ENCODE assay signal across 3 cellular contexts in the genomic region with DNA sequence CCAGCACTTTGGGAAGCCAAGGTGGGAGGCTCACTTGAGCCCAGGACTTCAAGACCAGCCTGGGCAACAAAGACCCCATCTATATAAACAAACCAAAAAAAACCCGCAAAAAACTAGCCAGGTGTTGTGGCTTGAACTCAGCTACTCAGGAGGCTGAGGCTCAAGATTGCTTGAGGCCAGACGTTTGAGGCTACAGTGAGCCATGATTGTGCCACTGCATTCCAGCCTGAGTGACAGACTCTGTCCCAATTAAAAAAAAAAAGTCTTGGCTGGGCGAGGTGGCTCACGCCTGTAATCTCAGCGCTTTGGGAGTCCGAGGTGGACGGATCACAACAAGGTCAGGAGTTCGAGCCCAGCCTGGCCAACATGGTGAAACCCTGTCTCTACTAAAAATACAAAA.
TF ChIP-seq lines count a peak whose summit lies in the region.

No MANE protein-coding gene starts in this region.

TF ChIP-seq in GM23338, 12 proteins besides CTCF, POLR2A, EP300 and RAD21 (continues in another document):
- TF ChIP-seq STAT1 (IDR thresholded peaks at IDR 0.05; ENCODE audit: unreplicated experiment) (no peak), ZNF114 (CRISPR knock-in tag; IDR thresholded peaks at IDR 0.05) (no peak), EZH2phosphoT487 (IDR thresholded peaks at IDR 0.05; ENCODE audit: unreplicated experiment) (no peak), ZNF331 (CRISPR knock-in tag; IDR thresholded peaks at IDR 0.05; ENCODE audit: low read depth) (no peak), REST (IDR thresholded peaks at IDR 0.05; ENCODE audit: unreplicated experiment) (no peak)

TF ChIP-seq in GM12878, 131 proteins besides CTCF, POLR2A, EP300 and RAD21:
- TF ChIP-seq, protein P1, sequence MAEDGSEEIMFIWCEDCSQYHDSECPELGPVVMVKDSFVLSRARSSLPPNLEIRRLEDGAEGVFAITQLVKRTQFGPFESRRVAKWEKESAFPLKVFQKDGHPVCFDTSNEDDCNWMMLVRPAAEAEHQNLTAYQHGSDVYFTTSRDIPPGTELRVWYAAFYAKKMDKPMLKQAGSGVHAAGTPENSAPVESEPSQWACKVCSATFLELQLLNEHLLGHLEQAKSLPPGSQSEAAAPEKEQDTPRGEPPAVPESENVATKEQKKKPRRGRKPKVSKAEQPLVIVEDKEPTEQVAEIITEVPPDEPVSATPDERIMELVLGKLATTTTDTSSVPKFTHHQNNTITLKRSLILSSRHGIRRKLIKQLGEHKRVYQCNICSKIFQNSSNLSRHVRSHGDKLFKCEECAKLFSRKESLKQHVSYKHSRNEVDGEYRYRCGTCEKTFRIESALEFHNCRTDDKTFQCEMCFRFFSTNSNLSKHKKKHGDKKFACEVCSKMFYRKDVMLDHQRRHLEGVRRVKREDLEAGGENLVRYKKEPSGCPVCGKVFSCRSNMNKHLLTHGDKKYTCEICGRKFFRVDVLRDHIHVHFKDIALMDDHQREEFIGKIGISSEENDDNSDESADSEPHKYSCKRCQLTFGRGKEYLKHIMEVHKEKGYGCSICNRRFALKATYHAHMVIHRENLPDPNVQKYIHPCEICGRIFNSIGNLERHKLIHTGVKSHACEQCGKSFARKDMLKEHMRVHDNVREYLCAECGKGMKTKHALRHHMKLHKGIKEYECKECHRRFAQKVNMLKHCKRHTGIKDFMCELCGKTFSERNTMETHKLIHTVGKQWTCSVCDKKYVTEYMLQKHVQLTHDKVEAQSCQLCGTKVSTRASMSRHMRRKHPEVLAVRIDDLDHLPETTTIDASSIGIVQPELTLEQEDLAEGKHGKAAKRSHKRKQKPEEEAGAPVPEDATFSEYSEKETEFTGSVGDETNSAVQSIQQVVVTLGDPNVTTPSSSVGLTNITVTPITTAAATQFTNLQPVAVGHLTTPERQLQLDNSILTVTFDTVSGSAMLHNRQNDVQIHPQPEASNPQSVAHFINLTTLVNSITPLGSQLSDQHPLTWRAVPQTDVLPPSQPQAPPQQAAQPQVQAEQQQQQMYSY (CRISPR knock-in tag; IDR thresholded peaks at IDR 0.05), result no peak
- TF ChIP-seq EGR1 (IDR thresholded peaks at IDR 0.05; ENCODE audit: borderline replicate concordance in 1 of 2, low read depth in 2 of 2, low read length in 2 of 2) (no peak), CBX3 (IDR thresholded peaks at IDR 0.05; ENCODE audit: borderline replicate concordance, low read depth) (no peak), BCL11A (IDR thresholded peaks at IDR 0.05; ENCODE audit: low read depth, low read length) (no peak), CEBPB (IDR thresholded peaks at IDR 0.05; ENCODE audit: borderline replicate concordance in 1 of 2, low read depth in 2 of 2, low read length in 2 of 2) (no peak), PKNOX1 (IDR thresholded peaks at IDR 0.05) (no peak), SRF (IDR thresholded peaks at IDR 0.05; ENCODE audit: low read depth in 2 of 2, low read length in 2 of 2) (no peak), FOXK2 (IDR thresholded peaks at IDR 0.05) (no peak), ZNF687 (IDR thresholded peaks at IDR 0.05) (no peak), IKZF2 (IDR thresholded peaks at IDR 0.05) (no peak), NBN (IDR thresholded peaks at IDR 0.05) (no peak), NR2C2 (IDR thresholded peaks at IDR 0.05; ENCODE audit: borderline replicate concordance, control insufficient read depth, insufficient read length, low read depth) (no peak), TAF1 (IDR thresholded peaks at IDR 0.05; ENCODE audit: borderline replicate concordance, low read depth, low read length) (no peak), EZH2 (IDR thresholded peaks at IDR 0.05; ENCODE audit: borderline replicate concordance, control insufficient read depth, low read depth, low read length) (no peak), SMARCA5 (IDR thresholded peaks at IDR 0.05) (no peak), CHD2 (IDR thresholded peaks at IDR 0.05; ENCODE audit: borderline replicate concordance, low read depth, low read length) (no peak)
TF ChIP-seq in GM12878: peak in this region for 0.

TF ChIP-seq in SK-N-SH, 30 proteins besides CTCF, POLR2A, EP300 and RAD21:
- TF ChIP-seq FOXJ3 (CRISPR knock-in tag; IDR thresholded peaks at IDR 0.05), result no peak
- TF ChIP-seq NFIC (IDR thresholded peaks at IDR 0.05; ENCODE audit: borderline replicate concordance), result no peak
- no peak for TF ChIP-seq FOXM1 (IDR thresholded peaks at IDR 0.05; ENCODE audit: low read depth)
- TF ChIP-seq, protein P2, sequence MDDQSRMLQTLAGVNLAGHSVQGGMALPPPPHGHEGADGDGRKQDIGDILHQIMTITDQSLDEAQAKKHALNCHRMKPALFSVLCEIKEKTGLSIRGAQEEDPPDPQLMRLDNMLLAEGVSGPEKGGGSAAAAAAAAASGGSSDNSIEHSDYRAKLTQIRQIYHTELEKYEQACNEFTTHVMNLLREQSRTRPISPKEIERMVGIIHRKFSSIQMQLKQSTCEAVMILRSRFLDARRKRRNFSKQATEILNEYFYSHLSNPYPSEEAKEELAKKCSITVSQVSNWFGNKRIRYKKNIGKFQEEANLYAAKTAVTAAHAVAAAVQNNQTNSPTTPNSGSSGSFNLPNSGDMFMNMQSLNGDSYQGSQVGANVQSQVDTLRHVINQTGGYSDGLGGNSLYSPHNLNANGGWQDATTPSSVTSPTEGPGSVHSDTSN (IDR thresholded peaks at IDR 0.05), result no peak
- TF ChIP-seq NRF1 (IDR thresholded peaks at IDR 0.05; ENCODE audit: low read depth, low read length), result no peak
- TF ChIP-seq FOSL2 (IDR thresholded peaks at IDR 0.05; ENCODE audit: borderline replicate concordance, low read depth), result no peak
- TF ChIP-seq SMC3 (IDR thresholded peaks at IDR 0.05; ENCODE audit: low read depth, low read length), result no peak
- TF ChIP-seq CHD2 (IDR thresholded peaks at IDR 0.05; ENCODE audit: low read length, partially characterized antibody), result no peak
- no peak for TF ChIP-seq YY1 (IDR thresholded peaks at IDR 0.05; ENCODE audit: low read depth)
- TF ChIP-seq, protein P3, sequence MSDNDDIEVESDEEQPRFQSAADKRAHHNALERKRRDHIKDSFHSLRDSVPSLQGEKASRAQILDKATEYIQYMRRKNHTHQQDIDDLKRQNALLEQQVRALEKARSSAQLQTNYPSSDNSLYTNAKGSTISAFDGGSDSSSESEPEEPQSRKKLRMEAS (IDR thresholded peaks at IDR 0.05; ENCODE audit: low read depth), result no peak
- no peak for TF ChIP-seq IRF3 (IDR thresholded peaks at IDR 0.05; ENCODE audit: low read depth, low read length)
- TF ChIP-seq TEAD4 (IDR thresholded peaks at IDR 0.05; ENCODE audit: borderline replicate concordance, insufficient read depth), result no peak
- no peak for TF ChIP-seq MXI1 (IDR thresholded peaks at IDR 0.05; ENCODE audit: low read depth, low read length)
- no peak for TF ChIP-seq RCOR1 (IDR thresholded peaks at IDR 0.05; ENCODE audit: low read length)
- TF ChIP-seq REST (IDR thresholded peaks at IDR 0.05; ENCODE audit: low read depth, low read length), result no peak
- no peak for TF ChIP-seq SIN3A (IDR thresholded peaks at IDR 0.05; ENCODE audit: borderline replicate concordance, low read depth, low read length)
TF ChIP-seq in SK-N-SH: peak in this region for 0.
